Comparison of ENCODE assay signal across 10 cellular contexts in genomic region chr5:32277782-32278181, GRCh38. TPM values are rescaled to one million over a fixed set of nuclear protein-coding genes. Genes with fewer than 3 reads are reported as not detected.
DNase-seq lines count a peak whose midpoint lies in the region; ATAC-seq, FAIRE-seq and TF ChIP-seq lines count a peak whose summit lies in the region.
"Had no signal": no experiment of that assay in that cellular context is flagged by ENCODE, and none has a peak within 500 bp of the region (broad histone marks: within the 10 kb centered on the region; RNA-seq: fewer than 3 reads in every experiment).

No MANE protein-coding gene starts in this region.

- peak overlapping the region in 4 of 5 experiments; percentile 26 to 79 (median 59) for H3K27ac Mint-ChIP-seq in brain

- FAIRE-seq in pancreas (lab: Jason Lieb, UNC), result no peak

- H3K4me1 Mint-ChIP-seq in brain, result peaks cover 40% of the 10 kb centered on the region

- no peaks in the 10 kb centered on the region for H3K27me3 ChIP-seq in Karpas-422 (ENCODE audit: low read length)
- H3K27me3 ChIP-seq in pancreas, result no peaks in the 10 kb centered on the region

- H3K27ac ChIP-seq in Karpas-422 (ENCODE audit: low read length), result peak overlapping the region; percentile 90
- H3K27ac ChIP-seq in pancreas, result peak overlapping the region in 3 of 4 donors; percentile 3 to 84 (median 65)
- H3K27ac ChIP-seq: thoracic aorta had no signal

- no peaks in the 10 kb centered on the region for H3K9me3 ChIP-seq in Karpas-422 (ENCODE audit: low read length)
- H3K9me3 ChIP-seq in pancreas, result no peaks in the 10 kb centered on the region
- H3K9me3 ChIP-seq: thoracic aorta had no signal

- ATAC-seq in GM18868 (IDR thresholded peaks at IDR 0.05; ENCODE audit: unreplicated experiment) (peak; percentile 30), pancreas (peak in 3 of 4 donors; percentile 19 to 28 (median 24)), HG03571 (IDR thresholded peaks at IDR 0.05; ENCODE audit: unreplicated experiment) (no peak), GM19351 (IDR thresholded peaks at IDR 0.05; ENCODE audit: unreplicated experiment) (no peak)

- intact Hi-C loops in pancreas (cut with DNase I), result no loop called here

- H3K36me3 Mint-ChIP-seq in brain, result peaks cover 66% of the 10 kb centered on the region

- H3K79me2 ChIP-seq in Karpas-422 (ENCODE audit: low read length), result peaks cover 92% of the 10 kb centered on the region

- peaks cover 36% of the 10 kb centered on the region for H3K36me3 ChIP-seq in Karpas-422 (ENCODE audit: insufficient read depth, low read length)
- peaks cover 0 to 22% (median 5%) of the 10 kb centered on the region in 3 donors for H3K36me3 ChIP-seq in pancreas

- no peak overlapping the region for H3K4me3 Mint-ChIP-seq in brain

- H3K4me3 ChIP-seq in Karpas-422 (ENCODE audit: low read length) (no peak overlapping the region), pancreas (no peak overlapping the region)
- H3K4me3 ChIP-seq: thoracic aorta had no signal

- H2AFZ ChIP-seq in Karpas-422 (ENCODE audit: low read length), result no peak overlapping the region

- DNase-seq in Karpas-422 (no peak), pancreas (no peak), mesenteric fat pad (ENCODE audit: low spot score) (no peak)
- DNase-seq: islet precursor cell, NCI-H524 had no signal

- H3K4me2 ChIP-seq in Karpas-422 (ENCODE audit: low read depth, low read length, poor library complexity, severe bottlenecking), result peak overlapping the region; percentile 24

- H3K9ac ChIP-seq in Karpas-422 (ENCODE audit: low read length), result no peak overlapping the region

- H3K9me2 ChIP-seq in Karpas-422 (replicated peaks; ENCODE audit: insufficient read depth, low read length), result no peaks in the 10 kb centered on the region

- H3K4me1 ChIP-seq in Karpas-422 (ENCODE audit: low read length) (peaks cover 74% of the 10 kb centered on the region), pancreas (peaks cover 23 to 50% (median 31%) of the 10 kb centered on the region in 3 donors)

- H4K20me1 ChIP-seq in Karpas-422 (ENCODE audit: insufficient read depth, low read depth, low read length), result peaks cover 19% of the 10 kb centered on the region; the same call in 1 of the 2 replicates

- TF ChIP-seq CTCF in brain (conservative IDR thresholded peaks at IDR 0.05) (no peak), pancreas (IDR thresholded peaks at IDR 0.05) (no peak)

- H3K9me3 Mint-ChIP-seq in brain, result no peaks in the 10 kb centered on the region

- no peaks in the 10 kb centered on the region for H3K27me3 Mint-ChIP-seq in brain

RNA-seq across cellular contexts. Expression of gene MTMR12, which starts 35.0 kb away (rescaled TPM):
- 63.4 and 126 TPM in 2 replicates for total RNA-seq in Karpas-422 (2014; rRNA removed; shearing (Covaris generic); ENCODE audit: low replicate concordance)
- polyA plus RNA-seq in brain (ENCODE audit: insufficient read depth, low read depth, low replicate concordance) (7.0 TPM), pancreas (10 to 100 TPM in 1 of 2 donors, 1 to 10 TPM in 1; 9.7 to 16.2 TPM)
- total RNA-seq in pancreas (10 to 100 TPM; 20.3 to 32.3 (median 22.1) TPM), mesenteric fat pad (95.1 TPM)

Comparison
In these comparisons a context has a peak if more than half of its experiments do, and no peak if none do; other contexts are left out.
1. ATAC-seq: peak in GM18868 (single experiment) and pancreas (3 of 4); none in HG03571 (single experiment) and GM19351 (single experiment).